ENCODE assay signal across 7 cellular contexts in the genomic region with DNA sequence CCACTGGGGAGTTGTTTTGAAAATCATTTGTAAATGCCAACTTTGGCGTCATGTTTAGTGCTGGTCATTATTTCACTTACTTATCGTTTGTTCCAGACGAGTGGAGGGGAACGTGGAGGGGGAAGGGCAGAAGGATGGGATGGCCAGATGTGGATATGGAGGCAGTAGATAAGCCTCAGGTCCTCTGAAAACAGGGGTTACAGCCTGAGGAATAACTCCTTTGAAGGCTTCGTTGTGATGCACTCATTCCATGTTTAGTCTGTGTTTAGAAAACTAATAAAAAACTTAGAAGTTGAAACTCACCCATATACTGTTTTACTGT. TPM values are rescaled to one million over a fixed set of nuclear protein-coding genes. Genes with fewer than 3 reads are reported as not detected.
DNase-seq lines count a peak whose midpoint lies in the region; ATAC-seq and TF ChIP-seq lines count a peak whose summit lies in the region.

No MANE protein-coding gene starts in this region.

- ATAC-seq in GM23338, result no peak; the same call in 2 of the 3 replicates
- no peak for ATAC-seq in RWPE2 (ENCODE audit: low read depth)
- no peak for ATAC-seq in HG03469 (IDR thresholded peaks at IDR 0.05; ENCODE audit: unreplicated experiment)

- H3K79me2 ChIP-seq in GM23338 (replicated peaks; ENCODE audit: insufficient read depth), result peaks cover 57% of the 10 kb centered on the region

- peak overlapping the region; percentile 91 for H3K4me2 ChIP-seq in GM23338

- H3K27me3 Mint-ChIP-seq in GM23338 (ENCODE audit: insufficient read depth, low read depth, poor library complexity), result peaks cover 3% of the 10 kb centered on the region

- no peaks in the 10 kb centered on the region; the same call in 1 of the 3 replicates for H3K9me3 Mint-ChIP-seq in GM23338

- TF ChIP-seq CTCF in GM23338 (conservative IDR thresholded peaks at IDR 0.05; ENCODE audit: low read depth in 2 of 2), result no peak
- no peak for TF ChIP-seq CTCF in RWPE2 (IDR thresholded peaks at IDR 0.05; ENCODE audit: poor library complexity, severe bottlenecking)
- TF ChIP-seq CTCF in epithelial cell of esophagus (IDR thresholded peaks at IDR 0.05; ENCODE audit: insufficient read depth, low read depth, low read length, missing control alignments), result no peak

- no peaks in the 10 kb centered on the region for H3K9me2 ChIP-seq in GM23338 (ENCODE audit: insufficient read depth)

- H3K4me3 Mint-ChIP-seq in GM23338, result peak overlapping the region; percentile 98

- peak overlapping the region; percentile 94; the same call in 1 of the 2 replicates for H2AFZ ChIP-seq in GM23338
- no peak overlapping the region for H2AFZ ChIP-seq in neuron (ENCODE audit: low read depth, low read length)

- H3K4me1 Mint-ChIP-seq in GM23338, result peaks cover 10% of the 10 kb centered on the region; the same call in 2 of the 3 replicates

- H3K27me3 ChIP-seq in GM23338 (ENCODE audit: insufficient read depth) (no peaks in the 10 kb centered on the region), RWPE2 (ENCODE audit: insufficient read depth, poor library complexity, severe bottlenecking) (no peaks in the 10 kb centered on the region), neuron (ENCODE audit: insufficient read depth, low read length) (no peaks in the 10 kb centered on the region)

- H3K9me3 ChIP-seq in RWPE2 (ENCODE audit: severe bottlenecking) (no peaks in the 10 kb centered on the region), neuron (ENCODE audit: low read length) (peaks cover 18% of the 10 kb centered on the region)

- H3K36me3 ChIP-seq in GM23338 (ENCODE audit: insufficient read depth) (peaks cover 7% of the 10 kb centered on the region; the same call in 1 of the 2 replicates), RWPE2 (ENCODE audit: low read depth) (peaks cover 21% of the 10 kb centered on the region), neuron (ENCODE audit: insufficient read depth, low read length) (peaks cover 26% of the 10 kb centered on the region)

- H3K36me3 Mint-ChIP-seq in GM23338 (ENCODE audit: low read depth), result peaks cover 25% of the 10 kb centered on the region

- H3K27ac ChIP-seq in GM23338 (ENCODE audit: low read depth) (no peak overlapping the region), RWPE2 (ENCODE audit: poor library complexity, severe bottlenecking) (peak overlapping the region; percentile 59)

- intact Hi-C loops in posterior vena cava (cut with DNase I), result no loop called here

- H3K27ac Mint-ChIP-seq in GM23338, result no peak overlapping the region

- no peaks in the 10 kb centered on the region for H3F3A ChIP-seq in GM23338 (replicated peaks; ENCODE audit: low read depth)

- peaks cover 5% of the 10 kb centered on the region; the same call in 1 of the 2 replicates for H4K20me1 ChIP-seq in GM23338 (replicated peaks; ENCODE audit: insufficient read depth)

- H3K4me1 ChIP-seq in GM23338 (ENCODE audit: insufficient read depth), result peaks cover 7% of the 10 kb centered on the region
- no peaks in the 10 kb centered on the region for H3K4me1 ChIP-seq in RWPE2 (ENCODE audit: insufficient read depth, poor library complexity, severe bottlenecking)
- H3K4me1 ChIP-seq in neuron (ENCODE audit: insufficient read depth, low read length), result peaks cover 13% of the 10 kb centered on the region

- no peak for DNase-seq in GM23338 (ENCODE audit: low spot score)
- no peak for DNase-seq in RWPE2 (ENCODE audit: low spot score)
- peak; percentile 10 for DNase-seq in epithelial cell of esophagus (ENCODE audit: low read depth)
- DNase-seq in putamen (ENCODE audit: low spot score), result no peak
- DNase-seq in posterior vena cava (ENCODE audit: low spot score), result no peak

- peak overlapping the region; percentile 94 for H3K4me3 ChIP-seq in GM23338
- peak overlapping the region; percentile 96 for H3K4me3 ChIP-seq in RWPE2 (ENCODE audit: severe bottlenecking)
- peak overlapping the region; percentile 88 for H3K4me3 ChIP-seq in epithelial cell of esophagus (ENCODE audit: low read length)
- H3K4me3 ChIP-seq in neuron (ENCODE audit: low read length), result peak overlapping the region; percentile 94

TF ChIP-seq in GM23338, 12 proteins besides CTCF, POLR2A, EP300 and RAD21 (continues in another document):
- TF ChIP-seq, protein P1, sequence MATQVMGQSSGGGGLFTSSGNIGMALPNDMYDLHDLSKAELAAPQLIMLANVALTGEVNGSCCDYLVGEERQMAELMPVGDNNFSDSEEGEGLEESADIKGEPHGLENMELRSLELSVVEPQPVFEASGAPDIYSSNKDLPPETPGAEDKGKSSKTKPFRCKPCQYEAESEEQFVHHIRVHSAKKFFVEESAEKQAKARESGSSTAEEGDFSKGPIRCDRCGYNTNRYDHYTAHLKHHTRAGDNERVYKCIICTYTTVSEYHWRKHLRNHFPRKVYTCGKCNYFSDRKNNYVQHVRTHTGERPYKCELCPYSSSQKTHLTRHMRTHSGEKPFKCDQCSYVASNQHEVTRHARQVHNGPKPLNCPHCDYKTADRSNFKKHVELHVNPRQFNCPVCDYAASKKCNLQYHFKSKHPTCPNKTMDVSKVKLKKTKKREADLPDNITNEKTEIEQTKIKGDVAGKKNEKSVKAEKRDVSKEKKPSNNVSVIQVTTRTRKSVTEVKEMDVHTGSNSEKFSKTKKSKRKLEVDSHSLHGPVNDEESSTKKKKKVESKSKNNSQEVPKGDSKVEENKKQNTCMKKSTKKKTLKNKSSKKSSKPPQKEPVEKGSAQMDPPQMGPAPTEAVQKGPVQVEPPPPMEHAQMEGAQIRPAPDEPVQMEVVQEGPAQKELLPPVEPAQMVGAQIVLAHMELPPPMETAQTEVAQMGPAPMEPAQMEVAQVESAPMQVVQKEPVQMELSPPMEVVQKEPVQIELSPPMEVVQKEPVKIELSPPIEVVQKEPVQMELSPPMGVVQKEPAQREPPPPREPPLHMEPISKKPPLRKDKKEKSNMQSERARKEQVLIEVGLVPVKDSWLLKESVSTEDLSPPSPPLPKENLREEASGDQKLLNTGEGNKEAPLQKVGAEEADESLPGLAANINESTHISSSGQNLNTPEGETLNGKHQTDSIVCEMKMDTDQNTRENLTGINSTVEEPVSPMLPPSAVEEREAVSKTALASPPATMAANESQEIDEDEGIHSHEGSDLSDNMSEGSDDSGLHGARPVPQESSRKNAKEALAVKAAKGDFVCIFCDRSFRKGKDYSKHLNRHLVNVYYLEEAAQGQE (IDR thresholded peaks at IDR 0.05; ENCODE audit: unreplicated experiment), result no peak
- no peak for TF ChIP-seq NANOG (IDR thresholded peaks at IDR 0.05; ENCODE audit: borderline replicate concordance)
- TF ChIP-seq, protein P2, sequence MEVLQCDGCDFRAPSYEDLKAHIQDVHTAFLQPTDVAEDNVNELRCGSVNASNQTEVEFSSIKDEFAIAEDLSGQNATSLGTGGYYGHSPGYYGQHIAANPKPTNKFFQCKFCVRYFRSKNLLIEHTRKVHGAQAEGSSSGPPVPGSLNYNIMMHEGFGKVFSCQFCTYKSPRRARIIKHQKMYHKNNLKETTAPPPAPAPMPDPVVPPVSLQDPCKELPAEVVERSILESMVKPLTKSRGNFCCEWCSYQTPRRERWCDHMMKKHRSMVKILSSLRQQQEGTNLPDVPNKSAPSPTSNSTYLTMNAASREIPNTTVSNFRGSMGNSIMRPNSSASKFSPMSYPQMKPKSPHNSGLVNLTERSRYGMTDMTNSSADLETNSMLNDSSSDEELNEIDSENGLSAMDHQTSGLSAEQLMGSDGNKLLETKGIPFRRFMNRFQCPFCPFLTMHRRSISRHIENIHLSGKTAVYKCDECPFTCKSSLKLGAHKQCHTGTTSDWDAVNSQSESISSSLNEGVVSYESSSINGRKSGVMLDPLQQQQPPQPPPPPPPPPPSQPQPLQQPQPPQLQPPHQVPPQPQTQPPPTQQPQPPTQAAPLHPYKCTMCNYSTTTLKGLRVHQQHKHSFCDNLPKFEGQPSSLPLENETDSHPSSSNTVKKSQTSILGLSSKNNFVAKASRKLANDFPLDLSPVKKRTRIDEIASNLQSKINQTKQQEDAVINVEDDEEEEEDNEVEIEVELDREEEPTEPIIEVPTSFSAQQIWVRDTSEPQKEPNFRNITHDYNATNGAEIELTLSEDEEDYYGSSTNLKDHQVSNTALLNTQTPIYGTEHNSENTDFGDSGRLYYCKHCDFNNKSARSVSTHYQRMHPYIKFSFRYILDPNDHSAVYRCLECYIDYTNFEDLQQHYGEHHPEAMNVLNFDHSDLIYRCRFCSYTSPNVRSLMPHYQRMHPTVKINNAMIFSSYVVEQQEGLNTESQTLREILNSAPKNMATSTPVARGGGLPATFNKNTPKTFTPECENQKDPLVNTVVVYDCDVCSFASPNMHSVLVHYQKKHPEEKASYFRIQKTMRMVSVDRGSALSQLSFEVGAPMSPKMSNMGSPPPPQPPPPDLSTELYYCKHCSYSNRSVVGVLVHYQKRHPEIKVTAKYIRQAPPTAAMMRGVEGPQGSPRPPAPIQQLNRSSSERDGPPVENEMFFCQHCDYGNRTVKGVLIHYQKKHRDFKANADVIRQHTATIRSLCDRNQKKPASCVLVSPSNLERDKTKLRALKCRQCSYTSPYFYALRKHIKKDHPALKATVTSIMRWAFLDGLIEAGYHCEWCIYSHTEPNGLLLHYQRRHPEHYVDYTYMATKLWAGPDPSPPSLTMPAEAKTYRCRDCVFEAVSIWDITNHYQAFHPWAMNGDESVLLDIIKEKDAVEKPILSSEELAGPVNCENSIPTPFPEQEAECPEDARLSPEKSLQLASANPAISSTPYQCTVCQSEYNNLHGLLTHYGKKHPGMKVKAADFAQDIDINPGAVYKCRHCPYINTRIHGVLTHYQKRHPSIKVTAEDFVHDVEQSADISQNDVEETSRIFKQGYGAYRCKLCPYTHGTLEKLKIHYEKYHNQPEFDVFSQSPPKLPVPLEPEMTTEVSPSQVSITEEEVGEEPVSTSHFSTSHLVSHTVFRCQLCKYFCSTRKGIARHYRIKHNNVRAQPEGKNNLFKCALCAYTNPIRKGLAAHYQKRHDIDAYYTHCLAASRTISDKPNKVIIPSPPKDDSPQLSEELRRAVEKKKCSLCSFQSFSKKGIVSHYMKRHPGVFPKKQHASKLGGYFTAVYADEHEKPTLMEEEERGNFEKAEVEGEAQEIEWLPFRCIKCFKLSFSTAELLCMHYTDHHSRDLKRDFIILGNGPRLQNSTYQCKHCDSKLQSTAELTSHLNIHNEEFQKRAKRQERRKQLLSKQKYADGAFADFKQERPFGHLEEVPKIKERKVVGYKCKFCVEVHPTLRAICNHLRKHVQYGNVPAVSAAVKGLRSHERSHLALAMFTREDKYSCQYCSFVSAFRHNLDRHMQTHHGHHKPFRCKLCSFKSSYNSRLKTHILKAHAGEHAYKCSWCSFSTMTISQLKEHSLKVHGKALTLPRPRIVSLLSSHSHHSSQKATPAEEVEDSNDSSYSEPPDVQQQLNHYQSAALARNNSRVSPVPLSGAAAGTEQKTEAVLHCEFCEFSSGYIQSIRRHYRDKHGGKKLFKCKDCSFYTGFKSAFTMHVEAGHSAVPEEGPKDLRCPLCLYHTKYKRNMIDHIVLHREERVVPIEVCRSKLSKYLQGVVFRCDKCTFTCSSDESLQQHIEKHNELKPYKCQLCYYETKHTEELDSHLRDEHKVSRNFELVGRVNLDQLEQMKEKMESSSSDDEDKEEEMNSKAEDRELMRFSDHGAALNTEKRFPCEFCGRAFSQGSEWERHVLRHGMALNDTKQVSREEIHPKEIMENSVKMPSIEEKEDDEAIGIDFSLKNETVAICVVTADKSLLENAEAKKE (CRISPR knock-in tag; IDR thresholded peaks at IDR 0.05), result no peak

RNA-seq across cellular contexts. Expression of a gene that starts 1.1 kb away (rescaled TPM):
- 30.2 and 40.4 TPM in 2 replicates for total RNA-seq in GM23338 (2014; rRNA removed; shearing (Covaris generic))
- 7.3 and 7.9 TPM in 2 replicates for polyA plus RNA-seq in GM23338 (2016; fragmentation: Nextera tagmentation; extraction: Ambion mirVana)
- total RNA-seq in posterior vena cava, result 10 to 100 TPM; 21.8 to 29.1 TPM
